Comparison of ENCODE assay signal across 1 cellular context in genomic region chr19:33396701-33397535, GRCh38.
TF ChIP-seq lines count a peak whose summit lies in the region.

No MANE protein-coding gene starts in this region.

TF ChIP-seq in HepG2, 621 proteins besides CTCF, POLR2A, EP300 and RAD21 (continued from another document and continues in another):
- peak; percentile 47; the same call in 1 of the 2 replicates for TF ChIP-seq KMT2B (CRISPR knock-in tag; IDR thresholded peaks at IDR 0.05)
- TF ChIP-seq HOXA3 (CRISPR knock-in tag; IDR thresholded peaks at IDR 0.05), result peak; percentile 92
- TF ChIP-seq REPIN1 (CRISPR knock-in tag; IDR thresholded peaks at IDR 0.05; ENCODE audit: borderline replicate concordance, low read depth), result peak; percentile 77
- TF ChIP-seq ARID4A (CRISPR knock-in tag; IDR thresholded peaks at IDR 0.05; ENCODE audit: borderline replicate concordance), result peak; percentile 85
- peak; percentile 93 for TF ChIP-seq GATAD2A (CRISPR knock-in tag; IDR thresholded peaks at IDR 0.05)
- TF ChIP-seq BORCS8-MEF2B (CRISPR knock-in tag; IDR thresholded peaks at IDR 0.05), result 0 out of 2 replicates have a peak, but pooled peaks have one; percentile 41
- TF ChIP-seq ZNF670 (CRISPR knock-in tag; IDR thresholded peaks at IDR 0.05; ENCODE audit: borderline replicate concordance), result peak; percentile 83; the same call in 1 of the 2 replicates
- TF ChIP-seq ZMYM4 (CRISPR knock-in tag; IDR thresholded peaks at IDR 0.05), result peak; percentile 72
- TF ChIP-seq LCORL (IDR thresholded peaks at IDR 0.05), result 0 out of 2 replicates have a peak, but pooled peaks have one; percentile 7
- peak; percentile 99 for TF ChIP-seq LCORL (CRISPR knock-in tag; IDR thresholded peaks at IDR 0.05)
- TF ChIP-seq, protein P1, sequence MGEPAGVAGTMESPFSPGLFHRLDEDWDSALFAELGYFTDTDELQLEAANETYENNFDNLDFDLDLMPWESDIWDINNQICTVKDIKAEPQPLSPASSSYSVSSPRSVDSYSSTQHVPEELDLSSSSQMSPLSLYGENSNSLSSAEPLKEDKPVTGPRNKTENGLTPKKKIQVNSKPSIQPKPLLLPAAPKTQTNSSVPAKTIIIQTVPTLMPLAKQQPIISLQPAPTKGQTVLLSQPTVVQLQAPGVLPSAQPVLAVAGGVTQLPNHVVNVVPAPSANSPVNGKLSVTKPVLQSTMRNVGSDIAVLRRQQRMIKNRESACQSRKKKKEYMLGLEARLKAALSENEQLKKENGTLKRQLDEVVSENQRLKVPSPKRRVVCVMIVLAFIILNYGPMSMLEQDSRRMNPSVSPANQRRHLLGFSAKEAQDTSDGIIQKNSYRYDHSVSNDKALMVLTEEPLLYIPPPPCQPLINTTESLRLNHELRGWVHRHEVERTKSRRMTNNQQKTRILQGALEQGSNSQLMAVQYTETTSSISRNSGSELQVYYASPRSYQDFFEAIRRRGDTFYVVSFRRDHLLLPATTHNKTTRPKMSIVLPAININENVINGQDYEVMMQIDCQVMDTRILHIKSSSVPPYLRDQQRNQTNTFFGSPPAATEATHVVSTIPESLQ (CRISPR knock-in tag; conservative IDR thresholded peaks at IDR 0.05), result no peak
- peak; percentile 89 for TF ChIP-seq FOXJ3 (CRISPR knock-in tag; IDR thresholded peaks at IDR 0.05; ENCODE audit: borderline replicate concordance)
- TF ChIP-seq ZNF317 (CRISPR knock-in tag; IDR thresholded peaks at IDR 0.05), result peak; percentile 78; the same call in 1 of the 2 replicates
- TF ChIP-seq GFI1 (CRISPR knock-in tag; IDR thresholded peaks at IDR 0.05; ENCODE audit: borderline replicate concordance), result peak; percentile 87
- TF ChIP-seq, protein P2, sequence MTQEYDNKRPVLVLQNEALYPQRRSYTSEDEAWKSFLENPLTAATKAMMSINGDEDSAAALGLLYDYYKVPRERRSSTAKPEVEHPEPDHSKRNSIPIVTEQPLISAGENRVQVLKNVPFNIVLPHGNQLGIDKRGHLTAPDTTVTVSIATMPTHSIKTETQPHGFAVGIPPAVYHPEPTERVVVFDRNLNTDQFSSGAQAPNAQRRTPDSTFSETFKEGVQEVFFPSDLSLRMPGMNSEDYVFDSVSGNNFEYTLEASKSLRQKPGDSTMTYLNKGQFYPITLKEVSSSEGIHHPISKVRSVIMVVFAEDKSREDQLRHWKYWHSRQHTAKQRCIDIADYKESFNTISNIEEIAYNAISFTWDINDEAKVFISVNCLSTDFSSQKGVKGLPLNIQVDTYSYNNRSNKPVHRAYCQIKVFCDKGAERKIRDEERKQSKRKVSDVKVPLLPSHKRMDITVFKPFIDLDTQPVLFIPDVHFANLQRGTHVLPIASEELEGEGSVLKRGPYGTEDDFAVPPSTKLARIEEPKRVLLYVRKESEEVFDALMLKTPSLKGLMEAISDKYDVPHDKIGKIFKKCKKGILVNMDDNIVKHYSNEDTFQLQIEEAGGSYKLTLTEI (CRISPR knock-in tag; conservative IDR thresholded peaks at IDR 0.05), result no peak
- peak; percentile 26; the same call in 1 of the 2 replicates for TF ChIP-seq THAP7 (CRISPR knock-in tag; IDR thresholded peaks at IDR 0.05)
- TF ChIP-seq SALL2 (CRISPR knock-in tag; IDR thresholded peaks at IDR 0.05), result no peak
- TF ChIP-seq SIN3A (IDR thresholded peaks at IDR 0.05; ENCODE audit: borderline replicate concordance, low read depth, low read length), result 0 out of 2 replicates have a peak, but pooled peaks have one; percentile 47
- peak; percentile 98; the same call in 1 of the 2 replicates for TF ChIP-seq KDM3A (CRISPR knock-in tag; IDR thresholded peaks at IDR 0.05; ENCODE audit: low read depth)
- TF ChIP-seq, protein P3, sequence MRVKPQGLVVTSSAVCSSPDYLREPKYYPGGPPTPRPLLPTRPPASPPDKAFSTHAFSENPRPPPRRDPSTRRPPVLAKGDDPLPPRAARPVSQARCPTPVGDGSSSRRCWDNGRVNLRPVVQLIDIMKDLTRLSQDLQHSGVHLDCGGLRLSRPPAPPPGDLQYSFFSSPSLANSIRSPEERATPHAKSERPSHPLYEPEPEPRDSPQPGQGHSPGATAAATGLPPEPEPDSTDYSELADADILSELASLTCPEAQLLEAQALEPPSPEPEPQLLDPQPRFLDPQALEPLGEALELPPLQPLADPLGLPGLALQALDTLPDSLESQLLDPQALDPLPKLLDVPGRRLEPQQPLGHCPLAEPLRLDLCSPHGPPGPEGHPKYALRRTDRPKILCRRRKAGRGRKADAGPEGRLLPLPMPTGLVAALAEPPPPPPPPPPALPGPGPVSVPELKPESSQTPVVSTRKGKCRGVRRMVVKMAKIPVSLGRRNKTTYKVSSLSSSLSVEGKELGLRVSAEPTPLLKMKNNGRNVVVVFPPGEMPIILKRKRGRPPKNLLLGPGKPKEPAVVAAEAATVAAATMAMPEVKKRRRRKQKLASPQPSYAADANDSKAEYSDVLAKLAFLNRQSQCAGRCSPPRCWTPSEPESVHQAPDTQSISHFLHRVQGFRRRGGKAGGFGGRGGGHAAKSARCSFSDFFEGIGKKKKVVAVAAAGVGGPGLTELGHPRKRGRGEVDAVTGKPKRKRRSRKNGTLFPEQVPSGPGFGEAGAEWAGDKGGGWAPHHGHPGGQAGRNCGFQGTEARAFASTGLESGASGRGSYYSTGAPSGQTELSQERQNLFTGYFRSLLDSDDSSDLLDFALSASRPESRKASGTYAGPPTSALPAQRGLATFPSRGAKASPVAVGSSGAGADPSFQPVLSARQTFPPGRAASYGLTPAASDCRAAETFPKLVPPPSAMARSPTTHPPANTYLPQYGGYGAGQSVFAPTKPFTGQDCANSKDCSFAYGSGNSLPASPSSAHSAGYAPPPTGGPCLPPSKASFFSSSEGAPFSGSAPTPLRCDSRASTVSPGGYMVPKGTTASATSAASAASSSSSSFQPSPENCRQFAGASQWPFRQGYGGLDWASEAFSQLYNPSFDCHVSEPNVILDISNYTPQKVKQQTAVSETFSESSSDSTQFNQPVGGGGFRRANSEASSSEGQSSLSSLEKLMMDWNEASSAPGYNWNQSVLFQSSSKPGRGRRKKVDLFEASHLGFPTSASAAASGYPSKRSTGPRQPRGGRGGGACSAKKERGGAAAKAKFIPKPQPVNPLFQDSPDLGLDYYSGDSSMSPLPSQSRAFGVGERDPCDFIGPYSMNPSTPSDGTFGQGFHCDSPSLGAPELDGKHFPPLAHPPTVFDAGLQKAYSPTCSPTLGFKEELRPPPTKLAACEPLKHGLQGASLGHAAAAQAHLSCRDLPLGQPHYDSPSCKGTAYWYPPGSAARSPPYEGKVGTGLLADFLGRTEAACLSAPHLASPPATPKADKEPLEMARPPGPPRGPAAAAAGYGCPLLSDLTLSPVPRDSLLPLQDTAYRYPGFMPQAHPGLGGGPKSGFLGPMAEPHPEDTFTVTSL (CRISPR knock-in tag; IDR thresholded peaks at IDR 0.05; ENCODE audit: borderline replicate concordance), result peak; percentile 72; the same call in 1 of the 2 replicates
- no peak for TF ChIP-seq ATF7 (IDR thresholded peaks at IDR 0.05)
- peak; percentile 78; the same call in 1 of the 2 replicates for TF ChIP-seq ATF7 (CRISPR knock-in tag; IDR thresholded peaks at IDR 0.05)
- TF ChIP-seq, protein P4, sequence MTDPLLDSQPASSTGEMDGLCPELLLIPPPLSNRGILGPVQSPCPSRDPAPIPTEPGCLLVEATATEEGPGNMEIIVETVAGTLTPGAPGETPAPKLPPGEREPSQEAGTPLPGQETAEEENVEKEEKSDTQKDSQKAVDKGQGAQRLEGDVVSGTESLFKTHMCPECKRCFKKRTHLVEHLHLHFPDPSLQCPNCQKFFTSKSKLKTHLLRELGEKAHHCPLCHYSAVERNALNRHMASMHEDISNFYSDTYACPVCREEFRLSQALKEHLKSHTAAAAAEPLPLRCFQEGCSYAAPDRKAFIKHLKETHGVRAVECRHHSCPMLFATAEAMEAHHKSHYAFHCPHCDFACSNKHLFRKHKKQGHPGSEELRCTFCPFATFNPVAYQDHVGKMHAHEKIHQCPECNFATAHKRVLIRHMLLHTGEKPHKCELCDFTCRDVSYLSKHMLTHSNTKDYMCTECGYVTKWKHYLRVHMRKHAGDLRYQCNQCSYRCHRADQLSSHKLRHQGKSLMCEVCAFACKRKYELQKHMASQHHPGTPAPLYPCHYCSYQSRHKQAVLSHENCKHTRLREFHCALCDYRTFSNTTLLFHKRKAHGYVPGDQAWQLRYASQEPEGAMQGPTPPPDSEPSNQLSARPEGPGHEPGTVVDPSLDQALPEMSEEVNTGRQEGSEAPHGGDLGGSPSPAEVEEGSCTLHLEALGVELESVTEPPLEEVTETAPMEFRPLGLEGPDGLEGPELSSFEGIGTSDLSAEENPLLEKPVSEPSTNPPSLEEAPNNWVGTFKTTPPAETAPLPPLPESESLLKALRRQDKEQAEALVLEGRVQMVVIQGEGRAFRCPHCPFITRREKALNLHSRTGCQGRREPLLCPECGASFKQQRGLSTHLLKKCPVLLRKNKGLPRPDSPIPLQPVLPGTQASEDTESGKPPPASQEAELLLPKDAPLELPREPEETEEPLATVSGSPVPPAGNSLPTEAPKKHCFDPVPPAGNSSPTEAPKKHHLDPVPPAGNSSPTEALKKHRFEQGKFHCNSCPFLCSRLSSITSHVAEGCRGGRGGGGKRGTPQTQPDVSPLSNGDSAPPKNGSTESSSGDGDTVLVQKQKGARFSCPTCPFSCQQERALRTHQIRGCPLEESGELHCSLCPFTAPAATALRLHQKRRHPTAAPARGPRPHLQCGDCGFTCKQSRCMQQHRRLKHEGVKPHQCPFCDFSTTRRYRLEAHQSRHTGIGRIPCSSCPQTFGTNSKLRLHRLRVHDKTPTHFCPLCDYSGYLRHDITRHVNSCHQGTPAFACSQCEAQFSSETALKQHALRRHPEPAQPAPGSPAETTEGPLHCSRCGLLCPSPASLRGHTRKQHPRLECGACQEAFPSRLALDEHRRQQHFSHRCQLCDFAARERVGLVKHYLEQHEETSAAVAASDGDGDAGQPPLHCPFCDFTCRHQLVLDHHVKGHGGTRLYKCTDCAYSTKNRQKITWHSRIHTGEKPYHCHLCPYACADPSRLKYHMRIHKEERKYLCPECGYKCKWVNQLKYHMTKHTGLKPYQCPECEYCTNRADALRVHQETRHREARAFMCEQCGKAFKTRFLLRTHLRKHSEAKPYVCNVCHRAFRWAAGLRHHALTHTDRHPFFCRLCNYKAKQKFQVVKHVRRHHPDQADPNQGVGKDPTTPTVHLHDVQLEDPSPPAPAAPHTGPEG (CRISPR knock-in tag; IDR thresholded peaks at IDR 0.05), result peak; percentile 77
- no peak; the same call in 1 of the 2 replicates for TF ChIP-seq NRL (CRISPR knock-in tag; IDR thresholded peaks at IDR 0.05; ENCODE audit: borderline replicate concordance)
- TF ChIP-seq SP140L (CRISPR knock-in tag; IDR thresholded peaks at IDR 0.05; ENCODE audit: borderline replicate concordance), result 0 out of 2 replicates have a peak, but pooled peaks have one; percentile 60
- TF ChIP-seq ZNF263 (CRISPR knock-in tag; IDR thresholded peaks at IDR 0.05), result peak; percentile 74
- peak; percentile 70 for TF ChIP-seq FOXA1 (IDR thresholded peaks at IDR 0.05)
- TF ChIP-seq FOXA1 (CRISPR knock-in tag; IDR thresholded peaks at IDR 0.05), result peak; percentile 99
- no peak for TF ChIP-seq ZNF382 (CRISPR knock-in tag; IDR thresholded peaks at IDR 0.05; ENCODE audit: borderline replicate concordance)
- peak; percentile 91; the same call in 1 of the 2 replicates for TF ChIP-seq ZBTB20 (CRISPR knock-in tag; IDR thresholded peaks at IDR 0.05; ENCODE audit: borderline replicate concordance, low read depth)
- 0 out of 2 replicates have a peak, but pooled peaks have one; percentile 31 for TF ChIP-seq ZNF333 (CRISPR knock-in tag; IDR thresholded peaks at IDR 0.05; ENCODE audit: borderline replicate concordance)
- TF ChIP-seq HDAC2 (CRISPR knock-in tag; IDR thresholded peaks at IDR 0.05), result peak; percentile 97
- no peak for TF ChIP-seq FOXP1 (IDR thresholded peaks at IDR 0.05)
- TF ChIP-seq FOXP1 (CRISPR knock-in tag; IDR thresholded peaks at IDR 0.05), result peak; percentile 93
- TF ChIP-seq MED8 (CRISPR knock-in tag; IDR thresholded peaks at IDR 0.05; ENCODE audit: insufficient replicate concordance), result peak; percentile 99
- TF ChIP-seq ZNF460 (CRISPR knock-in tag; IDR thresholded peaks at IDR 0.05; ENCODE audit: borderline replicate concordance), result peak; percentile 27; the same call in 1 of the 2 replicates
- TF ChIP-seq, protein P5, sequence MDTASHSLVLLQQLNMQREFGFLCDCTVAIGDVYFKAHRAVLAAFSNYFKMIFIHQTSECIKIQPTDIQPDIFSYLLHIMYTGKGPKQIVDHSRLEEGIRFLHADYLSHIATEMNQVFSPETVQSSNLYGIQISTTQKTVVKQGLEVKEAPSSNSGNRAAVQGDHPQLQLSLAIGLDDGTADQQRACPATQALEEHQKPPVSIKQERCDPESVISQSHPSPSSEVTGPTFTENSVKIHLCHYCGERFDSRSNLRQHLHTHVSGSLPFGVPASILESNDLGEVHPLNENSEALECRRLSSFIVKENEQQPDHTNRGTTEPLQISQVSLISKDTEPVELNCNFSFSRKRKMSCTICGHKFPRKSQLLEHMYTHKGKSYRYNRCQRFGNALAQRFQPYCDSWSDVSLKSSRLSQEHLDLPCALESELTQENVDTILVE (CRISPR knock-in tag; IDR thresholded peaks at IDR 0.05), result peak; percentile 49; the same call in 1 of the 2 replicates
- no peak for TF ChIP-seq ZNF367 (CRISPR knock-in tag; IDR thresholded peaks at IDR 0.05; ENCODE audit: borderline replicate concordance)
- TF ChIP-seq ZNF160 (CRISPR knock-in tag; IDR thresholded peaks at IDR 0.05), result peak; percentile 46; the same call in 1 of the 2 replicates
- 0 out of 2 replicates have a peak, but pooled peaks have one; percentile 52 for TF ChIP-seq SMAD3 (CRISPR knock-in tag; IDR thresholded peaks at IDR 0.05)
